Comparison of ENCODE assay signal across 8 cellular contexts in genomic region chr10:71998840-71999194, GRCh38. TPM values are rescaled to one million over a fixed set of nuclear protein-coding genes. Genes with fewer than 3 reads are reported as not detected.
DNase-seq lines count a peak whose midpoint lies in the region; ATAC-seq and TF ChIP-seq lines count a peak whose summit lies in the region.

No MANE protein-coding gene starts in this region.

- intact Hi-C loops in OCI-LY7 (cut with micrococcal nuclease; ENCODE audit: unreplicated experiment): no loop called here

- peak overlapping the region; percentile 99 for H3K27ac Mint-ChIP-seq in osteocyte (ENCODE audit: unreplicated experiment)

- no peak overlapping the region for H2AFZ ChIP-seq in OCI-LY7 (ENCODE audit: low read length)

- CTCF ChIA-PET in BJ (lab: Yijun Ruan, JAX) (interaction anchor here (0.8 to 2.6 kb wide), 7 partner anchors 11 to 102 kb away, joined by 3 to 11 read pairs (median 4); no protein-coding TSS in a partner anchor), OCI-LY7 (lab: Charles Lee; ENCODE audit: unreplicated experiment) (interaction anchor here (0.6 kb wide), 1 partner anchor 184 kb away, joined by 5 read pairs; no protein-coding TSS in a partner anchor)

- no peaks in the 10 kb centered on the region for H3K79me2 ChIP-seq in OCI-LY7 (ENCODE audit: insufficient read depth, low read depth, low read length)

- in situ Hi-C loops in SK-MEL-5 (cut with HindIII; ENCODE audit: low pct_unique_long_range_greater_than_20kb, low sequenced_read_pairs): no loop called here

- POLR2A ChIA-PET in BJ (lab: Charles Lee) (interaction anchor here (1.1 kb wide), 1 partner anchor 11 kb away, joined by 4 read pairs; no protein-coding TSS in a partner anchor), OCI-LY7 (lab: Charles Lee) (interaction anchor here (0.5 to 0.9 kb wide), 3 partner anchors 101 to 249 kb away, joined by 3 to 7 read pairs (median 3); no protein-coding TSS in a partner anchor)

- no TSS peak for BruUV-seq in OCI-LY7 (replicated peaks; lab: Mats Ljungman, UMichigan)

- peak; percentile 90 for ATAC-seq in foreskin keratinocyte
- ATAC-seq in HG02588 (IDR thresholded peaks at IDR 0.05; ENCODE audit: unreplicated experiment): no peak
- ATAC-seq in HG02623 (IDR thresholded peaks at IDR 0.05; ENCODE audit: unreplicated experiment): no peak

- H3K4me3 Mint-ChIP-seq in osteocyte (ENCODE audit: unreplicated experiment): peak overlapping the region; percentile 60

- no peaks in the 10 kb centered on the region for H3K27me3 Mint-ChIP-seq in osteocyte (ENCODE audit: unreplicated experiment)

- H3K4me1 ChIP-seq in foreskin keratinocyte: peaks cover 21% of the 10 kb centered on the region
- H3K4me1 ChIP-seq in OCI-LY7 (ENCODE audit: insufficient read depth, low read length, poor library complexity, severe bottlenecking): peaks cover 8% of the 10 kb centered on the region

- TF ChIP-seq CTCF in BJ (IDR thresholded peaks at IDR 0.05; ENCODE audit: insufficient read depth, low read depth, low read length) (no peak), foreskin keratinocyte (conservative IDR thresholded peaks at IDR 0.05) (no peak), osteocyte (IDR thresholded peaks at IDR 0.05) (no peak), OCI-LY7 (conservative IDR thresholded peaks at IDR 0.05; ENCODE audit: low read length) (no peak)

- no peaks in the 10 kb centered on the region for H3K9me2 ChIP-seq in OCI-LY7 (ENCODE audit: insufficient read depth, low read length)

- no peaks in the 10 kb centered on the region for H4K20me1 ChIP-seq in OCI-LY7 (ENCODE audit: insufficient read depth, low read length)

- no peak overlapping the region for H3K4me3 ChIP-seq in BJ (ENCODE audit: low read depth, low read length)
- H3K4me3 ChIP-seq in OCI-LY7 (ENCODE audit: low read depth, low read length, poor library complexity, severe bottlenecking): no peak overlapping the region

- H3K36me3 ChIP-seq in BJ (ENCODE audit: control insufficient read depth, insufficient read depth, low read length) (no peaks in the 10 kb centered on the region; the same call in none of the 2 replicates), OCI-LY7 (ENCODE audit: insufficient read depth, low read length) (no peaks in the 10 kb centered on the region)

- H3K27me3 ChIP-seq in BJ (ENCODE audit: control insufficient read depth, insufficient read depth, low read length) (no peaks in the 10 kb centered on the region), foreskin keratinocyte (no peaks in the 10 kb centered on the region)

- H3K36me3 Mint-ChIP-seq in osteocyte (ENCODE audit: unreplicated experiment): no peaks in the 10 kb centered on the region

- no peaks in the 10 kb centered on the region for H3K9me3 ChIP-seq in OCI-LY7 (ENCODE audit: low read length)

- peaks cover 69% of the 10 kb centered on the region for H3K4me1 Mint-ChIP-seq in osteocyte (ENCODE audit: unreplicated experiment)

- no peak overlapping the region for H3K4me2 ChIP-seq in OCI-LY7 (ENCODE audit: low read length)

- H3K9me3 Mint-ChIP-seq in osteocyte (ENCODE audit: unreplicated experiment): no peaks in the 10 kb centered on the region

- peak; percentile 51 for DNase-seq in BJ (ENCODE audit: low read depth)
- peak; percentile 32 for DNase-seq in SK-MEL-5 (ENCODE audit: low read depth, low spot score)
- peak; percentile 75 to 91 for DNase-seq in foreskin keratinocyte
- no peak for DNase-seq in osteocyte (ENCODE audit: extremely low spot score, unreplicated experiment)
- DNase-seq in MV-4-11 (lab: John Stamatoyannopoulos, UW): no peak
- no peak for DNase-seq in OCI-LY7 (ENCODE audit: low spot score)

- H3K27ac ChIP-seq in foreskin keratinocyte (peak overlapping the region; percentile 34), OCI-LY7 (ENCODE audit: low read depth, low read length, poor library complexity, severe bottlenecking) (no peak overlapping the region)

RNA-seq across cellular contexts. Expression of gene CHST3, which starts 34.6 kb away (rescaled TPM):
- polyA plus RNA-seq in BJ (2011; rRNA removed): 15.3 and 20.9 TPM in 2 replicates
- 19.6 and 20.3 TPM in 2 replicates for polyA minus RNA-seq in BJ (2011; rRNA and poly(A)+ RNA removed)
- 3.1 and 3.5 TPM in 2 replicates for total RNA-seq in SK-MEL-5 (2014; rRNA removed; shearing (Covaris generic))
- polyA plus RNA-seq in SK-MEL-5 (2015; cell fraction: cytosol; rRNA removed): 3.2 and 4.9 TPM in 2 replicates
- polyA plus RNA-seq in SK-MEL-5 (2015; cell fraction: nucleus; rRNA removed): 1.5 and 2.2 TPM in 2 replicates
- 23.0 and 23.9 TPM in 2 replicates for total RNA-seq in foreskin keratinocyte
- polyA plus RNA-seq in foreskin keratinocyte: 7.9 and 8.0 TPM in 2 replicates
- total RNA-seq in osteocyte: 35.0 and 40.9 TPM in 2 replicates
- total RNA-seq in OCI-LY7 (2014; rRNA removed; shearing (Covaris generic)): not detected in 2 replicates
- not detected in 2 replicates for total RNA-seq in OCI-LY7 (2022)

Comparison
In these comparisons a context has a peak if more than half of its experiments do, and no peak if none do; other contexts are left out.
1. DNase-seq: peak in BJ (single experiment), SK-MEL-5 (single experiment) and foreskin keratinocyte (2 of 2); none in osteocyte (single experiment), MV-4-11 (single experiment) and OCI-LY7 (single experiment).